In the genomic region with DNA sequence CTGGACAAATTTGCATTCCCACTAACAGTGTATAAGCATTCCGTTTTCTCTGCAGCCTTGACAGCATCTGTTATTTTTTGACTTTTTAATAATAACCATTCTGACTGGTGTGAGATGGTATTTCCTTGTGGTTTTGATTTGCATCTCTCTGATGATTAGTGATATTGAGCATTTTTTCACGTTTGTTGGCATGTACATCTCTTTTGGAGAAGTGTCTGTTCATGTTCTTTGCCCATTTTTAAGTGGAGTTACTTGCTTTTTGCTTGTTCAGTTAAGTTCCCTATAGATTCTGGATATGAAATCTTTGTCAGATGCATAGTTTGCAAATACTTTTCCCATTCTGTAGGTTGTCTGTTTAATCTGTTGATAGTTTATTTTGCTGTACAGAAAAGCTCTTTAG, we compare ENCODE assay signal across 33 cellular contexts.
"Had no signal": no experiment of that assay in that cellular context is flagged by ENCODE, and none has a peak within 500 bp of the region (broad histone marks: within the 10 kb centered on the region; RNA-seq: fewer than 3 reads in every experiment).

No MANE protein-coding gene starts in this region.

- DNase-seq: activated B cell treated with CpG ODN at 0.5 μM for 24 hours; activated CD4-positive, alpha-beta memory T cell treated with anti-CD3 and anti-CD28 coated beads for 36 hours; activated CD4-positive, alpha-beta T cell treated with anti-CD3 and anti-CD28 coated beads for 4 hours; activated CD4-positive, alpha-beta T cell treated with anti-CD3 and anti-CD28 coated beads, Interleukin-2, amount 10 ng/mL, durations not matched to agents 24 days and 14 days; activated CD4-positive, alpha-beta T cell treated with anti-CD3 and anti-CD28 coated beads, Interleukin-2, amount 50 U/mL, for 1 hour; activated CD4-positive, alpha-beta T cell treated with anti-CD3 and anti-CD28 coated beads, Interleukin-2, amount 50 U/mL, for 4 hours; activated CD4-positive, CD25-positive, alpha-beta regulatory T cell treated with anti-CD3 and anti-CD28 coated beads, Interleukin-2, amount 50 U/mL, for 72 hours; activated CD8-positive, alpha-beta memory T cell treated with anti-CD3 and anti-CD28 coated beads, Interleukin-2, amount 50 U/mL, for 4 hours; activated CD8-positive, alpha-beta T cell treated with anti-CD3 and anti-CD28 coated beads for 36 hours; activated effector memory CD4-positive, alpha-beta T cell treated with anti-CD3 and anti-CD28 coated beads, Interleukin-2, amount 50 U/mL, for 16 hours; activated gamma-delta T cell treated with Interleukin-2 at 50 U/mL for 16 hours; activated naive CD4-positive, alpha-beta T cell; activated naive CD4-positive, alpha-beta T cell treated with anti-CD3 and anti-CD28 coated beads for 36 hours; activated naive CD4-positive, alpha-beta T cell treated with anti-CD3 and anti-CD28 coated beads, Interleukin-2, amount 50 U/mL, for 16 hours; activated naive CD8-positive, alpha-beta T cell treated with anti-CD3 and anti-CD28 coated beads for 36 hours; activated T-cell treated with anti-CD3 and anti-CD28 coated beads for 4 hours; activated T-cell treated with anti-CD3 and anti-CD28 coated beads, Interleukin-2, amount 50 U/mL, for 1 hour; activated T-cell treated with anti-CD3 and anti-CD28 coated beads, Interleukin-2, amount 50 U/mL, for 4 hours; activated T-cell treated with anti-CD3 and anti-CD28 coated beads, Interleukin-2, amount 50 U/mL, for 72 hours; adrenal gland; amniotic stem cell; aorta; body of pancreas; brain microvascular endothelial cell; central memory CD4-positive, alpha-beta T cell; T-helper 2 cell; T-helper 9 cell had no signal

- H3K36me3 ChIP-seq: adrenal gland, brain microvascular endothelial cell, breast epithelium had no signal

- FAIRE-seq: astrocyte, TTC549 had no signal

- H3K27me3 ChIP-seq: adrenal gland, body of pancreas, brain microvascular endothelial cell, breast epithelium had no signal

- H3K4me1 ChIP-seq: adrenal gland, body of pancreas, breast epithelium had no signal

- H3K27ac ChIP-seq: adrenal gland, body of pancreas, brain microvascular endothelial cell, breast epithelium, VCaP had no signal

- H3K4me3 ChIP-seq: adrenal gland, body of pancreas, breast epithelium had no signal

- ATAC-seq: activated CD8-positive, alpha-beta T cell treated with anti-CD3 and anti-CD28 coated beads for 36 hours; activated naive CD4-positive, alpha-beta T cell treated with anti-CD3 and anti-CD28 coated beads, Interleukin-2, amount 50 U/mL, for 72 hours; activated T-cell treated with anti-CD3 and anti-CD28 coated beads, Interleukin-2, amount 50 U/mL, for 4 hours; activated T-cell treated with anti-CD3 and anti-CD28 coated beads, Interleukin-2, amount 50 U/mL, for 72 hours; activated T-helper 17 cell treated with anti-CD3 and anti-CD28 coated beads, Interleukin-2, amount 50 U/mL, for 72 hours; body of pancreas had no signal

- H3K9me3 ChIP-seq: adrenal gland had no signal
